14 cellular contexts compared by ENCODE assay signal in genomic region chr4:42015438-42015837, GRCh38. TPM values are rescaled to one million over a fixed set of nuclear protein-coding genes. Genes with fewer than 3 reads are reported as not detected.
A peak's percentile ranks its signal among the peaks of the same experiment; 100 is the strongest.
DNase-seq lines count a peak whose midpoint lies in the region; ATAC-seq and TF ChIP-seq lines count a peak whose summit lies in the region.
"Had no signal": no experiment of that assay in that cellular context is flagged by ENCODE, and none has a peak within 500 bp of the region (broad histone marks: within the 10 kb centered on the region; RNA-seq: fewer than 3 reads in every experiment).

No MANE protein-coding gene starts in this region.

- peaks cover 42% of the 10 kb centered on the region for H3K4me1 Mint-ChIP-seq in activated naive CD8-positive, alpha-beta T cell (ENCODE audit: low read depth)
- peaks cover 7% of the 10 kb centered on the region for H3K4me1 Mint-ChIP-seq in activated naive CD8-positive, alpha-beta T cell treated with anti-CD3 and anti-CD28 coated beads, Interleukin-2, amount 50 U/mL, for 24 hours
- peaks cover 30% of the 10 kb centered on the region for H3K4me1 Mint-ChIP-seq in activated naive CD8-positive, alpha-beta T cell treated with anti-CD3 and anti-CD28 coated beads for 36 hours
- H3K4me1 Mint-ChIP-seq in activated T-helper 1 cell treated with anti-CD3 and anti-CD28 coated beads, Interleukin-12 subunit alpha, Interleukin-12 subunit beta, Interleukin-2, Interleukin-4 antibody, amounts not matched to agents 30 ng/mL and 10 ng/mL and 1 ng/mL, durations not matched to agents 14 hours and 24 hours and 36 hours (ENCODE audit: low read depth) = peaks cover 5% of the 10 kb centered on the region

- H2BK20ac ChIP-seq in IMR-90 (ENCODE audit: low read depth, low read length) = no peak overlapping the region

- POLR2A ChIA-PET in IMR-90 (lab: Charles Lee; ENCODE audit: unreplicated experiment) = no interaction called here

- H2AK5ac ChIP-seq in IMR-90 (ENCODE audit: low read depth, low read length) = no peak overlapping the region

- no peak overlapping the region for H4K91ac ChIP-seq in IMR-90 (ENCODE audit: insufficient read depth, low read depth, low read length)

- intact Hi-C loops in IMR-90 (cut with micrococcal nuclease) (no loop called here), cardiac septum (cut with DNase I) (no loop called here)
- intact Hi-C loops in activated T-helper 1 cell treated with anti-CD3 and anti-CD28 coated beads, Interleukin-12 subunit alpha, Interleukin-12 subunit beta, Interleukin-2, Interleukin-4 antibody, amounts not matched to agents 30 ng/mL and 10 ng/mL and 1 ng/mL, durations not matched to agents 14 hours and 24 hours and 36 hours (cut with micrococcal nuclease) = no loop called here

- no peak overlapping the region for H3K14ac ChIP-seq in IMR-90 (replicated peaks; ENCODE audit: low read depth, low read length)

- CTCF ChIA-PET in IMR-90 (lab: Yijun Ruan, JAX) = no interaction called here

- H3K4ac ChIP-seq in IMR-90 (ENCODE audit: low read depth, low read length) = no peak overlapping the region

- dilution Hi-C loops in IMR-90 (cut with HindIII; ENCODE audit: low sequenced_read_pairs, unreplicated experiment) = no loop called here

- no peak for TF ChIP-seq RAD21 in IMR-90 (IDR thresholded peaks at IDR 0.05; ENCODE audit: low read length)

- no peaks in the 10 kb centered on the region for H3K27me3 Mint-ChIP-seq in activated naive CD8-positive, alpha-beta T cell
- H3K27me3 Mint-ChIP-seq in activated naive CD8-positive, alpha-beta T cell treated with anti-CD3 and anti-CD28 coated beads, Interleukin-2, amount 50 U/mL, for 24 hours = no peaks in the 10 kb centered on the region
- no peaks in the 10 kb centered on the region for H3K27me3 Mint-ChIP-seq in activated naive CD8-positive, alpha-beta T cell treated with anti-CD3 and anti-CD28 coated beads for 36 hours
- H3K27me3 Mint-ChIP-seq in activated T-helper 1 cell treated with anti-CD3 and anti-CD28 coated beads, Interleukin-12 subunit alpha, Interleukin-12 subunit beta, Interleukin-2, Interleukin-4 antibody, amounts not matched to agents 30 ng/mL and 10 ng/mL and 1 ng/mL, durations not matched to agents 14 hours and 24 hours and 36 hours (ENCODE audit: insufficient read depth) = no peaks in the 10 kb centered on the region
- H3K27me3 Mint-ChIP-seq: CD8-positive, alpha-beta memory T cell had no signal

- 0 out of 2 replicates have a peak, but pooled peaks cover 5% of the 10 kb centered on the region for H3K9me1 ChIP-seq in IMR-90 (ENCODE audit: insufficient read depth, low read length)

- H3K23ac ChIP-seq in IMR-90 (ENCODE audit: low read depth, low read length) = no peak overlapping the region

- no peak overlapping the region for H3K27ac ChIP-seq in IMR-90 (ENCODE audit: insufficient read depth, low read length)
- H3K27ac ChIP-seq: BLaER1 had no signal

- H2BK15ac ChIP-seq in IMR-90 (ENCODE audit: low read depth, low read length) = no peak overlapping the region

- BruUV-seq in IMR-90 (replicated peaks; lab: Mats Ljungman, UMichigan) = no TSS peak

- TF ChIP-seq CTCF in IMR-90 (conservative IDR thresholded peaks at IDR 0.05; ENCODE audit: low read depth, low read length) = no peak

- no peak for DNase-seq in activated naive CD8-positive, alpha-beta T cell treated with anti-CD3 and anti-CD28 coated beads, Interleukin-2, amount 50 U/mL, for 24 hours
- DNase-seq in IMR-90 (no peak), cardiac septum (ENCODE audit: low spot score) (no peak)
- no peak for DNase-seq in activated naive CD8-positive, alpha-beta T cell treated with anti-CD3 and anti-CD28 coated beads for 36 hours
- DNase-seq in activated CD8-positive, alpha-beta memory T cell treated with anti-CD3 and anti-CD28 coated beads for 24 hours = no peak
- no peak for DNase-seq in activated T-helper 1 cell treated with anti-CD3 and anti-CD28 coated beads, Interleukin-12 subunit alpha, Interleukin-12 subunit beta, Interleukin-2, Interleukin-4 antibody, amounts not matched to agents 30 ng/mL and 10 ng/mL and 1 ng/mL, durations not matched to agents 14 hours and 24 hours and 36 hours (ENCODE audit: low spot score)
- DNase-seq: 8988T; AML-193; Caco-2; CD8-positive, alpha-beta memory T cell had no signal

- H3K27me3 ChIP-seq in IMR-90 (ENCODE audit: control insufficient read depth, insufficient read depth, low read length) = no peaks in the 10 kb centered on the region
- H3K27me3 ChIP-seq: BLaER1 had no signal

- H3K79me1 ChIP-seq in IMR-90 (ENCODE audit: low read depth in 1 of 2, low read length in 2 of 2) = peaks cover 21 to 25% of the 10 kb centered on the region in 2 experiments

- H3K4me3 ChIP-seq in IMR-90 (ENCODE audit: insufficient read depth, low read depth, low read length) = no peak overlapping the region
- H3K4me3 ChIP-seq: BLaER1, GM12878, HAP-1 had no signal

- peaks cover 18% of the 10 kb centered on the region for H3K36me3 Mint-ChIP-seq in activated naive CD8-positive, alpha-beta T cell
- H3K36me3 Mint-ChIP-seq in activated naive CD8-positive, alpha-beta T cell treated with anti-CD3 and anti-CD28 coated beads, Interleukin-2, amount 50 U/mL, for 24 hours (ENCODE audit: low read depth) = peaks cover 31% of the 10 kb centered on the region
- H3K36me3 Mint-ChIP-seq in activated naive CD8-positive, alpha-beta T cell treated with anti-CD3 and anti-CD28 coated beads for 36 hours = peaks cover 32% of the 10 kb centered on the region
- peaks cover 15% of the 10 kb centered on the region for H3K36me3 Mint-ChIP-seq in activated T-helper 1 cell treated with anti-CD3 and anti-CD28 coated beads, Interleukin-12 subunit alpha, Interleukin-12 subunit beta, Interleukin-2, Interleukin-4 antibody, amounts not matched to agents 30 ng/mL and 10 ng/mL and 1 ng/mL, durations not matched to agents 14 hours and 24 hours and 36 hours (ENCODE audit: low read depth)

- 86% methylated on average over 2 of the region's 2 CpGs; no CpG with 5 or more reads in 1 of the 2 experiments for WGBS in IMR-90 (ENCODE audit: extremely low coverage in 2 of 2, insufficient read length in 1 of 2), 2 experiments

- no peak overlapping the region for H3K9ac ChIP-seq in IMR-90 (ENCODE audit: low read depth, low read length)
- H3K9ac ChIP-seq: BLaER1 had no signal

- peak overlapping the region; percentile 22 for H3K27ac Mint-ChIP-seq in activated naive CD8-positive, alpha-beta T cell
- no peak overlapping the region for H3K27ac Mint-ChIP-seq in activated naive CD8-positive, alpha-beta T cell treated with anti-CD3 and anti-CD28 coated beads, Interleukin-2, amount 50 U/mL, for 24 hours
- H3K27ac Mint-ChIP-seq in activated naive CD8-positive, alpha-beta T cell treated with anti-CD3 and anti-CD28 coated beads for 36 hours = peak overlapping the region; percentile 49
- H3K27ac Mint-ChIP-seq in activated T-helper 1 cell treated with anti-CD3 and anti-CD28 coated beads, Interleukin-12 subunit alpha, Interleukin-12 subunit beta, Interleukin-2, Interleukin-4 antibody, amounts not matched to agents 30 ng/mL and 10 ng/mL and 1 ng/mL, durations not matched to agents 14 hours and 24 hours and 36 hours = no peak overlapping the region
- H3K27ac Mint-ChIP-seq: CD8-positive, alpha-beta memory T cell had no signal

- no peaks in the 10 kb centered on the region for H3K9me3 Mint-ChIP-seq in activated naive CD8-positive, alpha-beta T cell (ENCODE audit: low read depth)
- H3K9me3 Mint-ChIP-seq in activated naive CD8-positive, alpha-beta T cell treated with anti-CD3 and anti-CD28 coated beads, Interleukin-2, amount 50 U/mL, for 24 hours = no peaks in the 10 kb centered on the region
- no peaks in the 10 kb centered on the region for H3K9me3 Mint-ChIP-seq in activated naive CD8-positive, alpha-beta T cell treated with anti-CD3 and anti-CD28 coated beads for 36 hours
- no peaks in the 10 kb centered on the region for H3K9me3 Mint-ChIP-seq in activated T-helper 1 cell treated with anti-CD3 and anti-CD28 coated beads, Interleukin-12 subunit alpha, Interleukin-12 subunit beta, Interleukin-2, Interleukin-4 antibody, amounts not matched to agents 30 ng/mL and 10 ng/mL and 1 ng/mL, durations not matched to agents 14 hours and 24 hours and 36 hours
- H3K9me3 Mint-ChIP-seq: CD8-positive, alpha-beta memory T cell had no signal

- no peak overlapping the region for H2AK9ac ChIP-seq in IMR-90 (replicated peaks; ENCODE audit: low read depth, low read length, poor library complexity)

- peaks cover 6% of the 10 kb centered on the region; the same call in 1 of the 2 replicates for H3K36me3 ChIP-seq in IMR-90 (ENCODE audit: control insufficient read depth, insufficient read depth, low read length)

- no peaks in the 10 kb centered on the region for H4K20me1 ChIP-seq in IMR-90 (ENCODE audit: insufficient read depth, low read length)

- no peak for ATAC-seq in activated naive CD8-positive, alpha-beta T cell treated with anti-CD3 and anti-CD28 coated beads, Interleukin-2, amount 50 U/mL, for 24 hours
- ATAC-seq in IMR-90 (ENCODE audit: low read depth) = no peak
- ATAC-seq: GM12878 had no signal

- no peaks in the 10 kb centered on the region for H3K9me3 ChIP-seq in IMR-90 (ENCODE audit: control insufficient read depth, insufficient read depth, low read length)
- H3K9me3 ChIP-seq: BLaER1, Caco-2, HAP-1 had no signal

- no peak overlapping the region for H3K4me2 ChIP-seq in IMR-90 (ENCODE audit: low read depth, low read length)
- H3K4me2 ChIP-seq: BLaER1 had no signal

- no peak overlapping the region for H4K5ac ChIP-seq in IMR-90 (ENCODE audit: low read depth, low read length)

- no peak overlapping the region for H2BK120ac ChIP-seq in IMR-90 (ENCODE audit: low read depth, low read length)

- in situ Hi-C loops in IMR-90 (cut with MboI; ENCODE audit: low sequenced_read_pairs) = no loop called here

- no peak overlapping the region for H3K56ac ChIP-seq in IMR-90 (ENCODE audit: extremely low read depth, insufficient read depth, low read length)

- TF ChIP-seq POLR2A in IMR-90 (IDR thresholded peaks at IDR 0.05; ENCODE audit: low read depth, low read length) = no peak

- no peak overlapping the region for H2BK5ac ChIP-seq in IMR-90 (ENCODE audit: low read depth, low read length, poor library complexity, severe bottlenecking)

- H3K4me1 ChIP-seq in IMR-90 (ENCODE audit: control insufficient read depth, insufficient read depth, low read length) = no peaks in the 10 kb centered on the region
- H3K4me1 ChIP-seq: BLaER1, Caco-2 had no signal

- no peak overlapping the region for H3K18ac ChIP-seq in IMR-90 (ENCODE audit: low read depth, low read length)

- no peak overlapping the region for H4K8ac ChIP-seq in IMR-90 (ENCODE audit: low read depth in 2 of 2, low read length in 2 of 2)

- H3K4me3 Mint-ChIP-seq in activated naive CD8-positive, alpha-beta T cell = no peak overlapping the region
- no peak overlapping the region for H3K4me3 Mint-ChIP-seq in activated naive CD8-positive, alpha-beta T cell treated with anti-CD3 and anti-CD28 coated beads, Interleukin-2, amount 50 U/mL, for 24 hours
- no peak overlapping the region for H3K4me3 Mint-ChIP-seq in activated naive CD8-positive, alpha-beta T cell treated with anti-CD3 and anti-CD28 coated beads for 36 hours
- H3K4me3 Mint-ChIP-seq in activated T-helper 1 cell treated with anti-CD3 and anti-CD28 coated beads, Interleukin-12 subunit alpha, Interleukin-12 subunit beta, Interleukin-2, Interleukin-4 antibody, amounts not matched to agents 30 ng/mL and 10 ng/mL and 1 ng/mL, durations not matched to agents 14 hours and 24 hours and 36 hours = no peak overlapping the region
- H3K4me3 Mint-ChIP-seq: CD8-positive, alpha-beta memory T cell had no signal

- H2AFZ ChIP-seq in IMR-90 (replicated peaks; ENCODE audit: low read length, poor library complexity) = no peak overlapping the region

RNA-seq across cellular contexts. Expression of gene SLC30A9, which starts 25.1 kb away (rescaled TPM):
- total RNA-seq in IMR-90 (2012; rRNA removed) (72.6 and 96.7 TPM in 2 replicates), cardiac septum (65.3 TPM)
- 26.6 and 32.0 TPM in 2 replicates for polyA plus RNA-seq in IMR-90 (2012; rRNA removed)
- 18.2 and 30.1 TPM in 2 replicates for polyA plus RNA-seq in IMR-90 (2012; cell fraction: cytosol; rRNA removed)
- 14.2 and 16.6 TPM in 2 replicates for polyA plus RNA-seq in IMR-90 (2012; cell fraction: nucleus; rRNA removed; ENCODE audit: low replicate concordance)
- total RNA-seq in activated naive CD8-positive, alpha-beta T cell treated with anti-CD3 and anti-CD28 coated beads for 36 hours = 10 to 100 TPM; 52.3 to 58.0 TPM
- 40.4 and 43.2 TPM in 2 replicates for total RNA-seq in activated T-helper 1 cell treated with anti-CD3 and anti-CD28 coated beads, Interleukin-12 subunit alpha, Interleukin-12 subunit beta, Interleukin-2, Interleukin-4 antibody, amounts not matched to agents 30 ng/mL and 10 ng/mL and 1 ng/mL, durations not matched to agents 14 hours and 24 hours and 36 hours

RNA-seq across cellular contexts. Expression of gene DCAF4L1, which starts 33.9 kb away (rescaled TPM):
- total RNA-seq in IMR-90 (2012; rRNA removed) (under 0.01 and 0.18 TPM in 2 replicates), cardiac septum (0.46 TPM)
- 0.03 and 0.07 TPM in 2 replicates for polyA plus RNA-seq in IMR-90 (2012; rRNA removed)
- polyA plus RNA-seq in IMR-90 (2012; cell fraction: cytosol; rRNA removed) = 0.01 and 0.02 TPM in 2 replicates
- 0.26 and 0.30 TPM in 2 replicates for polyA plus RNA-seq in IMR-90 (2012; cell fraction: nucleus; rRNA removed; ENCODE audit: low replicate concordance)
- under 1 TPM; 0.26 to 0.27 TPM for total RNA-seq in activated naive CD8-positive, alpha-beta T cell treated with anti-CD3 and anti-CD28 coated beads for 36 hours
- 0.20 and 0.31 TPM in 2 replicates for total RNA-seq in activated T-helper 1 cell treated with anti-CD3 and anti-CD28 coated beads, Interleukin-12 subunit alpha, Interleukin-12 subunit beta, Interleukin-2, Interleukin-4 antibody, amounts not matched to agents 30 ng/mL and 10 ng/mL and 1 ng/mL, durations not matched to agents 14 hours and 24 hours and 36 hours
- polyA plus RNA-seq: CD8-positive, alpha-beta memory T cell had no signal

Comparison
In these comparisons a context has a peak if more than half of its experiments do, and no peak if none do; other contexts are left out.
1. H3K27ac Mint-ChIP-seq: peak in activated naive CD8-positive, alpha-beta T cell (single experiment) and activated naive CD8-positive, alpha-beta T cell treated with anti-CD3 and anti-CD28 coated beads for 36 hours (single experiment); none in activated naive CD8-positive, alpha-beta T cell treated with anti-CD3 and anti-CD28 coated beads, Interleukin-2, amount 50 U/mL, for 24 hours (single experiment) and activated T-helper 1 cell treated with anti-CD3 and anti-CD28 coated beads, Interleukin-12 subunit alpha, Interleukin-12 subunit beta, Interleukin-2, Interleukin-4 antibody, amounts not matched to agents 30 ng/mL and 10 ng/mL and 1 ng/mL, durations not matched to agents 14 hours and 24 hours and 36 hours (single experiment).